Comparison of ENCODE assay signal across 38 cellular contexts in genomic region chr17:9109933-9110332, GRCh38.
"Had no signal": no experiment of that assay in that cellular context is flagged by ENCODE, and none has a peak within 500 bp of the region (broad histone marks: within the 10 kb centered on the region; RNA-seq: fewer than 3 reads in every experiment).

No MANE protein-coding gene starts in this region.

- H3K36me3 Mint-ChIP-seq: activated naive CD8-positive, alpha-beta T cell treated with anti-CD3 and anti-CD28 coated beads for 36 hours had no signal

- H3K36me3 ChIP-seq: brain microvascular endothelial cell, MG63, Peyer's patch, WERI-Rb-1 had no signal

- H3K4me3 ChIP-seq: MG63, Peyer's patch had no signal

- H3K27ac ChIP-seq: brain microvascular endothelial cell, Peyer's patch, WERI-Rb-1 had no signal

- H3K9me3 ChIP-seq: MG63, Peyer's patch had no signal

- DNase-seq: activated CD4-positive, alpha-beta T cell treated with anti-CD3 and anti-CD28 coated beads for 36 hours; activated CD4-positive, alpha-beta T cell treated with anti-CD3 and anti-CD28 coated beads, Interleukin-2, amount 10 ng/mL, durations not matched to agents 7 days and 5 days; activated CD4-positive, alpha-beta T cell treated with anti-CD3 and anti-CD28 coated beads, Interleukin-2, amount 50 U/mL, for 48 hours; activated CD8-positive, alpha-beta memory T cell treated with anti-CD3 and anti-CD28 coated beads, Interleukin-2, amount 50 U/mL, for 4 hours; activated CD8-positive, alpha-beta T cell treated with anti-CD3 and anti-CD28 coated beads, Interleukin-2, amount 10 ng/mL, durations not matched to agents 7 days and 5 days; activated naive CD4-positive, alpha-beta T cell; activated naive CD4-positive, alpha-beta T cell treated with anti-CD3 and anti-CD28 coated beads, Interleukin-2, amount 50 U/mL, for 16 hours; activated naive CD8-positive, alpha-beta T cell treated with anti-CD3 and anti-CD28 coated beads for 36 hours; activated T-cell treated with anti-CD3 and anti-CD28 coated beads for 4 hours; activated T-cell treated with anti-CD3 and anti-CD28 coated beads, Interleukin-2, amount 50 U/mL, for 4 hours; amniotic stem cell; aorta; brain microvascular endothelial cell; central memory CD4-positive, alpha-beta T cell; Kasumi-1; KG1; MG63; NCI-H1048; NCI-H1105 treated with DMSO at 0.1 percent for 48 hours; NCI-H1436; NCI-H1694; NCI-H1930; NCI-H2081 treated with DMSO at 0.1 percent for 48 hours; NCI-H226; NCI-H510A; NCI-H748 treated with DMSO at 0.1 percent for 48 hours; NK-92 treated with Interleukin-12 subunit alpha and Interleukin-12 subunit beta, amount 100 ng/mL, for 24 hours; PC-3; Peyer's patch; RPMI8226; SHP77 treated with DMSO at 0.1 percent for 48 hours; SW 1271; T-helper 1 cell; T-helper 2 cell; T-helper 9 cell; WERI-Rb-1 had no signal

- H3K27ac Mint-ChIP-seq: activated CD4-positive, alpha-beta T cell treated with anti-CD3 and anti-CD28 coated beads for 36 hours; activated CD4-positive, alpha-beta T cell treated with anti-CD3 and anti-CD28 coated beads, Interleukin-2, amount 10 ng/mL, durations not matched to agents 7 days and 5 days; activated CD8-positive, alpha-beta T cell treated with anti-CD3 and anti-CD28 coated beads, Interleukin-2, amount 10 ng/mL, durations not matched to agents 7 days and 5 days; activated naive CD8-positive, alpha-beta T cell treated with anti-CD3 and anti-CD28 coated beads for 36 hours; activated T-helper 1 cell treated with anti-CD3 and anti-CD28 coated beads, Interleukin-12 subunit alpha, Interleukin-12 subunit beta, Interleukin-2, Interleukin-4 antibody, amounts not matched to agents 30 ng/mL and 10 ng/mL and 1 ng/mL, durations not matched to agents 14 hours and 24 hours and 36 hours had no signal

- H3K27me3 ChIP-seq: brain microvascular endothelial cell, Peyer's patch had no signal

- H3K27me3 Mint-ChIP-seq: activated CD4-positive, alpha-beta T cell treated with anti-CD3 and anti-CD28 coated beads for 36 hours; activated CD4-positive, alpha-beta T cell treated with anti-CD3 and anti-CD28 coated beads, Interleukin-2, amount 10 ng/mL, durations not matched to agents 7 days and 5 days; activated naive CD8-positive, alpha-beta T cell treated with anti-CD3 and anti-CD28 coated beads for 36 hours had no signal

- H3K9me3 Mint-ChIP-seq: activated CD4-positive, alpha-beta T cell treated with anti-CD3 and anti-CD28 coated beads, Interleukin-2, amount 10 ng/mL, durations not matched to agents 7 days and 5 days; activated naive CD8-positive, alpha-beta T cell treated with anti-CD3 and anti-CD28 coated beads for 36 hours; activated T-cell treated with anti-CD3 and anti-CD28 coated beads, Interleukin-2, amount 50 U/mL, for 4 hours; activated T-helper 1 cell treated with anti-CD3 and anti-CD28 coated beads, Interleukin-12 subunit alpha, Interleukin-12 subunit beta, Interleukin-2, Interleukin-4 antibody, amounts not matched to agents 30 ng/mL and 10 ng/mL and 1 ng/mL, durations not matched to agents 14 hours and 24 hours and 36 hours had no signal

- H3K4me3 Mint-ChIP-seq: activated CD4-positive, alpha-beta T cell treated with anti-CD3 and anti-CD28 coated beads for 36 hours; activated CD4-positive, alpha-beta T cell treated with anti-CD3 and anti-CD28 coated beads, Interleukin-2, amount 10 ng/mL, durations not matched to agents 7 days and 5 days; activated CD8-positive, alpha-beta T cell treated with anti-CD3 and anti-CD28 coated beads, Interleukin-2, amount 10 ng/mL, durations not matched to agents 7 days and 5 days; activated naive CD8-positive, alpha-beta T cell treated with anti-CD3 and anti-CD28 coated beads for 36 hours; activated T-cell treated with anti-CD3 and anti-CD28 coated beads, Interleukin-2, amount 50 U/mL, for 4 hours; activated T-helper 1 cell treated with anti-CD3 and anti-CD28 coated beads, Interleukin-12 subunit alpha, Interleukin-12 subunit beta, Interleukin-2, Interleukin-4 antibody, amounts not matched to agents 30 ng/mL and 10 ng/mL and 1 ng/mL, durations not matched to agents 14 hours and 24 hours and 36 hours had no signal

- H3K4me1 Mint-ChIP-seq: activated CD4-positive, alpha-beta T cell treated with anti-CD3 and anti-CD28 coated beads, Interleukin-2, amount 10 ng/mL, durations not matched to agents 7 days and 5 days; activated naive CD8-positive, alpha-beta T cell treated with anti-CD3 and anti-CD28 coated beads for 36 hours had no signal

- ATAC-seq: activated CD4-positive, alpha-beta T cell treated with anti-CD3 and anti-CD28 coated beads for 36 hours; activated CD8-positive, alpha-beta T cell treated with anti-CD3 and anti-CD28 coated beads, Interleukin-2, amount 10 ng/mL, durations not matched to agents 7 days and 5 days; activated T-cell treated with anti-CD3 and anti-CD28 coated beads, Interleukin-2, amount 50 U/mL, for 4 hours; PC-3; SK-N-SH treated with all-trans-retinoic acid at 6 μM for 48 hours had no signal
